ENCODE assay signal across 12 cellular contexts in the genomic region with DNA sequence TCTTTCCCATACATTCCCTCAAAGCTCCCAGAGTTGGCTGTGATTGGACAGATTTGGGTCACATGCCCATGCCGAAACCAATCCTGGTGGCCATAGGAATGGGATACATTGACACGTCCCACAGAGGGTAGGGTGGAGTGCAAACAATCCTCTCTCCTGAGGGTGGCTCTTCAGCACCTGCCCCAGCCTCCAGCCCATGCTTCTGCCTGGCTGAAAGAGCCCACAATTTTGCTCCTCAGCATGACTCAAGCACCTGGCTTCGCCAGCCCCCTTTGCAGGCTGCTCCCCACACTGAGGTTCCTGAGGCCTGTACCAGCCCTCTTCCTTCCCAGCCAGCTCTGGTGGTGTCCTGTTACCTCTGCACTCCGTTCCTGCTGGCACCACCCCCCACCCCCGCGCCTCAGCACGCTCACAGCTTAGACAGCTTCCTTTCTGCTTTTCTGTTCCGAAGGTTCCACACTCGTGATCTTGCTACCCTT.
A peak's percentile ranks its signal among the peaks of the same experiment; 100 is the strongest.
DNase-seq lines count a peak whose midpoint lies in the region; ATAC-seq and FAIRE-seq lines count a peak whose summit lies in the region.
"Had no signal": no experiment of that assay in that cellular context is flagged by ENCODE, and none has a peak within 500 bp of the region (broad histone marks: within the 10 kb centered on the region; RNA-seq: fewer than 3 reads in every experiment).

No MANE protein-coding gene starts in this region.

- H3K4me3 ChIP-seq in BLaER1 treated with 17β-estradiol and CSF1 and Interleukin-3, amounts not matched to agents 10 nM and 100 nM: no peak overlapping the region
- H3K4me3 ChIP-seq in small intestine (ENCODE audit: low read depth in 1 of 2, low read length in 2 of 2): no peak overlapping the region
- H3K4me3 ChIP-seq: dorsolateral prefrontal cortex, Peyer's patch had no signal

- peaks cover 0 to 25% (median 0%) of the 10 kb centered on the region in 11 experiments; a peak in 5 of 22 replicates for H3K36me3 ChIP-seq in BLaER1 treated with 17β-estradiol and CSF1 and Interleukin-3, amounts not matched to agents 10 nM and 100 nM
- H3K36me3 ChIP-seq in small intestine (ENCODE audit: control insufficient read depth in 2 of 2, insufficient read depth in 2 of 2, low read length in 2 of 2): no peaks in the 10 kb centered on the region
- H3K36me3 ChIP-seq: Peyer's patch had no signal

- H3K4me1 ChIP-seq in BLaER1 treated with 17β-estradiol and CSF1 and Interleukin-3, amounts not matched to agents 10 nM and 100 nM: peaks cover 0 to 20% (median 12%) of the 10 kb centered on the region in 10 experiments; a peak in 14 of 20 replicates
- no peaks in the 10 kb centered on the region for H3K4me1 ChIP-seq in small intestine (ENCODE audit: control insufficient read depth in 2 of 2, insufficient read depth in 1 of 2, low read depth in 1 of 2, low read length in 1 of 2)
- H3K4me1 ChIP-seq: Peyer's patch had no signal

- no peak overlapping the region for H3K27ac ChIP-seq in BLaER1 treated with 17β-estradiol and CSF1 and Interleukin-3, amounts not matched to agents 10 nM and 100 nM
- no peak overlapping the region for H3K27ac ChIP-seq in small intestine (ENCODE audit: low read depth in 1 of 2, low read length in 1 of 2)
- H3K27ac ChIP-seq: dorsolateral prefrontal cortex, Peyer's patch had no signal

- no peaks in the 10 kb centered on the region for H4K20me1 ChIP-seq in BLaER1 treated with 17β-estradiol and CSF1 and Interleukin-3, amounts not matched to agents 10 nM and 100 nM

- no peak overlapping the region for H3K9ac ChIP-seq in BLaER1 treated with 17β-estradiol and CSF1 and Interleukin-3, amounts not matched to agents 10 nM and 100 nM

- DNase-seq in EH (ENCODE audit: low read depth) (peak; percentile 10), SK-MEL-5 (ENCODE audit: low read depth, low spot score) (peak; percentile 24), iPS-NIHi11 (ENCODE audit: low spot score) (peak; percentile 64), kidney tubule cell (ENCODE audit: low spot score) (no peak), small intestine (no peak), head of caudate nucleus (no peak)
- DNase-seq: dorsolateral prefrontal cortex, hippocampal formation, nucleus accumbens, Peyer's patch had no signal

- H3K27me3 ChIP-seq in BLaER1 treated with 17β-estradiol and CSF1 and Interleukin-3, amounts not matched to agents 10 nM and 100 nM: no peaks in the 10 kb centered on the region
- H3K27me3 ChIP-seq in small intestine (ENCODE audit: control insufficient read depth in 2 of 2, insufficient read depth in 2 of 2, low read length in 2 of 2): no peaks in the 10 kb centered on the region
- H3K27me3 ChIP-seq: dorsolateral prefrontal cortex, Peyer's patch had no signal

- FAIRE-seq in small intestine (lab: Jason Lieb, UNC): no peak

- in situ Hi-C loops in SK-MEL-5 (cut with HindIII; ENCODE audit: low pct_unique_long_range_greater_than_20kb, low sequenced_read_pairs): no loop called here

- 46 to 73% (median 62%) methylated on average over 9 of the region's 9 CpGs for WGBS in small intestine, 3 donors

- no peaks in the 10 kb centered on the region for H3K9me3 ChIP-seq in BLaER1 treated with 17β-estradiol and CSF1 and Interleukin-3, amounts not matched to agents 10 nM and 100 nM (replicated peaks in 1 of 11)
- no peaks in the 10 kb centered on the region for H3K9me3 ChIP-seq in small intestine (ENCODE audit: control insufficient read depth, low read depth)
- H3K9me3 ChIP-seq: Peyer's patch had no signal

- intact Hi-C loops in head of caudate nucleus (cut with DNase I): loop anchor here (10.0 kb wide), 1 partner anchor 84 kb away; no protein-coding TSS in a partner anchor

- peak overlapping the region in 8 of 11 experiments; percentile 10 to 48 (median 32); a peak in 10 of 22 replicates for H3K4me2 ChIP-seq in BLaER1 treated with 17β-estradiol and CSF1 and Interleukin-3, amounts not matched to agents 10 nM and 100 nM

- ATAC-seq in GM18873 (IDR thresholded peaks at IDR 0.05; ENCODE audit: low FRiP score, unreplicated experiment): no peak

Comparison
In these comparisons a context has a peak if more than half of its experiments do, and no peak if none do; other contexts are left out.
1. DNase-seq: peak in EH (single experiment), SK-MEL-5 (single experiment) and iPS-NIHi11 (single experiment); none in kidney tubule cell (single experiment), small intestine (single experiment) and head of caudate nucleus (0 of 42).